19 cellular contexts compared by ENCODE assay signal in genomic region chr1:89609339-89609725, GRCh38. TPM values are rescaled to one million over a fixed set of nuclear protein-coding genes. Genes with fewer than 3 reads are reported as not detected.
DNase-seq lines count a peak whose midpoint lies in the region; ATAC-seq, FAIRE-seq and TF ChIP-seq lines count a peak whose summit lies in the region.
"Had no signal": no experiment of that assay in that cellular context is flagged by ENCODE, and none has a peak within 500 bp of the region (broad histone marks: within the 10 kb centered on the region; RNA-seq: fewer than 3 reads in every experiment).

No MANE protein-coding gene starts in this region.

- peak overlapping the region; percentile 79 for H3K4me3 Mint-ChIP-seq in activated T-cell treated with anti-CD3 and anti-CD28 coated beads, Interleukin-2, amount 50 U/mL, for 24 hours
- H3K4me3 Mint-ChIP-seq in IgD-negative memory B cell (peak overlapping the region in 2 of 4 donors; percentile 14 to 52), HFFc6 (no peak overlapping the region)

- H3K36me3 ChIP-seq in K562 (ENCODE audit: control insufficient read depth, insufficient read depth, low read length) (no peaks in the 10 kb centered on the region), skeletal muscle tissue (ENCODE audit: control insufficient read depth in 3 of 3, insufficient read depth in 3 of 3, low read length in 3 of 3) (no peaks in the 10 kb centered on the region)
- H3K36me3 ChIP-seq: ascending aorta, HAP-1, SJSA1 had no signal

- no peak for FAIRE-seq in K562 (lab: Jason Lieb, UNC)
- FAIRE-seq: colon, G401.6 had no signal

- H3K79me2 ChIP-seq in K562 (ENCODE audit: control insufficient read depth, insufficient read depth, low read length): no peaks in the 10 kb centered on the region

- no peak overlapping the region for H3K9ac ChIP-seq in K562 (ENCODE audit: insufficient read depth in 1 of 2, low read depth in 2 of 2, low read length in 2 of 2)
- no peak overlapping the region for H3K9ac ChIP-seq in skeletal muscle tissue (ENCODE audit: low read depth in 1 of 3, low read length in 3 of 3)

- H3K4me3 ChIP-seq in K562: no peak overlapping the region
- peak overlapping the region in 1 of 3 donors; percentile 8 for H3K4me3 ChIP-seq in skeletal muscle tissue (ENCODE audit: low read length in 3 of 3)
- H3K4me3 ChIP-seq: ascending aorta, HAP-1, SJSA1 had no signal

- H3K27me3 ChIP-seq in K562 (ENCODE audit: control insufficient read depth in 2 of 2, insufficient read depth in 2 of 2, low read length in 2 of 2) (no peaks in the 10 kb centered on the region), skeletal muscle tissue (ENCODE audit: control insufficient read depth in 3 of 3, insufficient read depth in 3 of 3, low read length in 3 of 3) (no peaks in the 10 kb centered on the region)
- H3K27me3 ChIP-seq: ascending aorta, SJSA1 had no signal

- intact Hi-C loops in K562 (cut with micrococcal nuclease): no loop called here

- POLR2A ChIA-PET in K562 (lab: Yijun Ruan, JAX): no interaction called here

- CTCF ChIA-PET in K562 (lab: Yijun Ruan, JAX; ENCODE audit: low intra/inter-chr PET ratio): no interaction called here

- TF ChIP-seq CTCF in K562 (IDR thresholded peaks at IDR 0.05 in 2 of 3, conservative IDR thresholded peaks at IDR 0.05 in 1 of 3; ENCODE audit: insufficient read depth in 2 of 3, low read depth in 1 of 3, low read length in 3 of 3) (no peak), HFFc6 (IDR thresholded peaks at IDR 0.05) (no peak)

- H2AFZ ChIP-seq in K562 (ENCODE audit: low read depth, low read length): no peak overlapping the region

- H3K4me1 ChIP-seq in K562 (replicated peaks in 1 of 2; ENCODE audit: control insufficient read depth in 2 of 2, insufficient read depth in 2 of 2, low read length in 2 of 2): peaks cover 12 to 14% of the 10 kb centered on the region in 2 experiments
- peaks cover 14 to 32% (median 16%) of the 10 kb centered on the region in 3 donors for H3K4me1 ChIP-seq in skeletal muscle tissue (ENCODE audit: control insufficient read depth in 3 of 3, insufficient read depth in 3 of 3, low read length in 3 of 3)
- H3K4me1 ChIP-seq: ascending aorta, Caco-2 had no signal

- H3K36me3 Mint-ChIP-seq in activated T-cell treated with anti-CD3 and anti-CD28 coated beads, Interleukin-2, amount 50 U/mL, for 24 hours (ENCODE audit: low read depth): peaks cover 31% of the 10 kb centered on the region
- H3K36me3 Mint-ChIP-seq in IgD-negative memory B cell (peaks cover 6% of the 10 kb centered on the region), HFFc6 (ENCODE audit: low read depth) (no peaks in the 10 kb centered on the region)

- H4K20me1 ChIP-seq in K562 (replicated peaks; ENCODE audit: control insufficient read depth, insufficient read depth, low read length): no peaks in the 10 kb centered on the region

- no TSS peak for BruUV-seq in K562 (replicated peaks; lab: Mats Ljungman, UMichigan)

- 43% methylated on average over 6 of the region's 6 CpGs for WGBS in K562 (ENCODE audit: insufficient coverage, low coverage, missing lambda C conversion rate)

- H3K27ac ChIP-seq in K562 (ENCODE audit: extremely low read depth, low read depth, low read length) (no peak overlapping the region), skeletal muscle tissue (ENCODE audit: low read depth, low read length) (peak overlapping the region; percentile 40)
- H3K27ac ChIP-seq: ascending aorta, epithelial cell of prostate, SJSA1 had no signal

- H3K27ac Mint-ChIP-seq in activated T-cell treated with anti-CD3 and anti-CD28 coated beads, Interleukin-2, amount 50 U/mL, for 24 hours: peak overlapping the region; percentile 100
- H3K27ac Mint-ChIP-seq in IgD-negative memory B cell: peak overlapping the region; percentile 39 to 88 (median 82)
- no peak overlapping the region for H3K27ac Mint-ChIP-seq in HFFc6

- ATAC-seq in K562: peak; percentile 15; the same call in 2 of the 3 replicates

- no peaks in the 10 kb centered on the region for H3K27me3 Mint-ChIP-seq in activated T-cell treated with anti-CD3 and anti-CD28 coated beads, Interleukin-2, amount 50 U/mL, for 24 hours
- H3K27me3 Mint-ChIP-seq in IgD-negative memory B cell: no peaks in the 10 kb centered on the region
- H3K27me3 Mint-ChIP-seq in HFFc6 (ENCODE audit: insufficient read depth): peaks cover 11% of the 10 kb centered on the region

- no peak for TF ChIP-seq EP300 in K562 (IDR thresholded peaks at IDR 0.05; ENCODE audit: low read length)

- H3K4me1 Mint-ChIP-seq in activated T-cell treated with anti-CD3 and anti-CD28 coated beads, Interleukin-2, amount 50 U/mL, for 24 hours (ENCODE audit: low read depth): peaks cover 95% of the 10 kb centered on the region
- H3K4me1 Mint-ChIP-seq in IgD-negative memory B cell (peaks cover 35 to 38% (median 37%) of the 10 kb centered on the region in 3 donors), HFFc6 (ENCODE audit: low read depth) (peaks cover 24% of the 10 kb centered on the region)

- H3K9me3 ChIP-seq in K562 (replicated peaks; ENCODE audit: control insufficient read depth, insufficient read depth, low read depth, low read length) (no peaks in the 10 kb centered on the region), skeletal muscle tissue (ENCODE audit: control insufficient read depth in 3 of 3, low read length in 3 of 3) (no peaks in the 10 kb centered on the region)
- H3K9me3 ChIP-seq: ascending aorta, Caco-2, HAP-1, SJSA1 had no signal

- no peak for TF ChIP-seq POLR2A in K562 (conservative IDR thresholded peaks at IDR 0.05)

- no peak for TF ChIP-seq RAD21 in K562 (CRISPR knock-in tag; conservative IDR thresholded peaks at IDR 0.05 in 1 of 2, IDR thresholded peaks at IDR 0.05 in 1 of 2)

- in situ Hi-C loops in K562 (cut with MboI): no loop called here

- no peak overlapping the region for H3K4me2 ChIP-seq in K562 (ENCODE audit: insufficient read depth, low read length)

- H3K9me3 Mint-ChIP-seq in activated T-cell treated with anti-CD3 and anti-CD28 coated beads, Interleukin-2, amount 50 U/mL, for 24 hours: no peaks in the 10 kb centered on the region
- H3K9me3 Mint-ChIP-seq in IgD-negative memory B cell (no peaks in the 10 kb centered on the region), HFFc6 (no peaks in the 10 kb centered on the region)

- peak; percentile 61 for DNase-seq in activated T-cell treated with anti-CD3 and anti-CD28 coated beads, Interleukin-2, amount 50 U/mL, for 24 hours
- no peak for DNase-seq in activated T-cell treated with anti-CD3 and anti-CD28 coated beads, Interleukin-2, amount 50 U/mL, for 48 hours
- DNase-seq in K562 (ENCODE audit: extremely low read depth in 1 of 4, low spot score in 3 of 4) (no peak), NCI-H1694 treated with DMSO at 0.1 percent for 48 hours (lab: John Stamatoyannopoulos, UW) (no peak), NCI-H82 (lab: John Stamatoyannopoulos, UW) (no peak), HFFc6 (no peak)
- DNase-seq: ACHN, Caco-2, islet precursor cell, NCI-H1694, NCI-H446 treated with DMSO at 0.1 percent for 48 hours had no signal

- no peaks in the 10 kb centered on the region for H3K9me1 ChIP-seq in K562 (ENCODE audit: control insufficient read depth, insufficient read depth, low read length)

TF ChIP-seq in K562, 482 proteins besides CTCF, POLR2A, EP300 and RAD21 (continues in another document):
- TF ChIP-seq CHD1 (IDR thresholded peaks at IDR 0.05; ENCODE audit: low read length) (no peak), SP1 (CRISPR knock-in tag; IDR thresholded peaks at IDR 0.05) (no peak), RFX7 (CRISPR knock-in tag; IDR thresholded peaks at IDR 0.05) (no peak), ZNF12 (CRISPR knock-in tag; IDR thresholded peaks at IDR 0.05) (no peak), SP2 (IDR thresholded peaks at IDR 0.05; ENCODE audit: extremely low read depth, low read depth, low read length, poor library complexity, severe bottlenecking) (no peak), ETV5 (CRISPR knock-in tag; IDR thresholded peaks at IDR 0.05; ENCODE audit: low read depth) (no peak)
- TF ChIP-seq, protein P1, sequence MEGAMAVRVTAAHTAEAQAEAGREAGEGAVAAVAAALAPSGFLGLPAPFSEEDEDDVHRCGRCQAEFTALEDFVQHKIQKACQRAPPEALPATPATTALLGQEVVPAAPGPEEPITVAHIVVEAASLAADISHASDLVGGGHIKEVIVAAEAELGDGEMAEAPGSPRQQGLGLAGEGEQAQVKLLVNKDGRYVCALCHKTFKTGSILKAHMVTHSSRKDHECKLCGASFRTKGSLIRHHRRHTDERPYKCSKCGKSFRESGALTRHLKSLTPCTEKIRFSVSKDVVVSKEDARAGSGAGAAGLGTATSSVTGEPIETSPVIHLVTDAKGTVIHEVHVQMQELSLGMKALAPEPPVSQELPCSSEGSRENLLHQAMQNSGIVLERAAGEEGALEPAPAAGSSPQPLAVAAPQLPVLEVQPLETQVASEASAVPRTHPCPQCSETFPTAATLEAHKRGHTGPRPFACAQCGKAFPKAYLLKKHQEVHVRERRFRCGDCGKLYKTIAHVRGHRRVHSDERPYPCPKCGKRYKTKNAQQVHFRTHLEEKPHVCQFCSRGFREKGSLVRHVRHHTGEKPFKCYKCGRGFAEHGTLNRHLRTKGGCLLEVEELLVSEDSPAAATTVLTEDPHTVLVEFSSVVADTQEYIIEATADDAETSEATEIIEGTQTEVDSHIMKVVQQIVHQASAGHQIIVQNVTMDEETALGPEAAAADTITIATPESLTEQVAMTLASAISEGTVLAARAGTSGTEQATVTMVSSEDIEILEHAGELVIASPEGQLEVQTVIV (CRISPR knock-in tag; IDR thresholded peaks at IDR 0.05; ENCODE audit: borderline replicate concordance): no peak

RNA-seq across cellular contexts. Expression of gene LRRC8C, which starts 23.6 kb away (rescaled TPM):
- polyA plus RNA-seq in IgD-negative memory B cell (2.9 TPM), K562 (2011; rRNA removed) (12.5 and 14.7 TPM in 2 replicates), K562 (2014; fragmentation: Illumina TruSeq; extraction: Trizol) (4.5 and 5.3 TPM in 2 replicates), K562 (2014; fragmentation: Nextera tagmentation; extraction: Ambion mirVana) (1 to 10 TPM in 1 of 2 experiments, under 1 TPM in 1; 1.00 to 1.3 TPM), K562 (2014; rRNA removed) (3.0 and 3.2 TPM in 2 replicates)
- 10.5 and 20.3 TPM in 2 replicates for total RNA-seq in K562 (2011; cell fraction: chromatin; rRNA removed; ENCODE audit: low replicate concordance)
- total RNA-seq in K562 (2011; cell fraction: nucleolus; rRNA removed): 9.2 and 9.7 TPM in 2 replicates
- 16.8 and 27.9 TPM in 2 replicates for total RNA-seq in K562 (2011; cell fraction: nucleoplasm; rRNA removed)
- total RNA-seq in K562 (2014; rRNA removed) (3.3 and 3.7 TPM in 2 replicates), K562 (2014; rRNA removed; fragmentation: Illumina TruSeq; extraction: Trizol) (4.5 and 5.5 TPM in 2 replicates), K562 (2015; rRNA removed; fragmentation: Illumina TruSeq; extraction: Trizol) (5.2 TPM in 2 replicates), K562 (2021) (4.9 and 5.0 TPM in 2 replicates), skeletal muscle tissue (6.3 TPM)
- polyA plus RNA-seq in K562 (2011; cell fraction: cytosol; rRNA removed): 4.0 and 9.3 TPM in 2 replicates
- 4.5 and 9.3 TPM in 2 replicates for polyA plus RNA-seq in K562 (2011; cell fraction: nucleus; rRNA removed)
- 4.2 and 4.9 TPM in 2 replicates for polyA plus RNA-seq in K562 (2012)
- 17.7 and 29.5 TPM in 2 replicates for polyA minus RNA-seq in K562 (2011; rRNA and poly(A)+ RNA removed)
- polyA minus RNA-seq in K562 (2011; cell fraction: cytosol; rRNA and poly(A)+ RNA removed): 6.7 and 8.6 TPM in 2 replicates
- polyA minus RNA-seq in K562 (2011; cell fraction: nucleus; rRNA and poly(A)+ RNA removed): 4.0 and 11.3 TPM in 2 replicates
- total RNA-seq in HFFc6 (2021; fragmentation: NEBNext Ultra II Directional; extraction: Animal tissue kit (Norgen Biotek cat#: 25700)): 10 to 100 TPM in 4 of 6 experiments, 1 to 10 TPM in 2; 5.0 to 13.7 (median 10.9) TPM
